ENCODE assay signal across 8 cellular contexts in genomic region chr1:114509596-114510234, GRCh38. TPM values are rescaled to one million over a fixed set of nuclear protein-coding genes. Genes with fewer than 3 reads are reported as not detected.
DNase-seq lines count a peak whose midpoint lies in the region; ATAC-seq and TF ChIP-seq lines count a peak whose summit lies in the region.

No MANE protein-coding gene starts in this region.

- TF ChIP-seq POLR2A in suprapubic skin (IDR thresholded peaks at IDR 0.05), result no peak

- H3K9me3 Mint-ChIP-seq in activated CD4-positive, alpha-beta T cell treated with anti-CD3 and anti-CD28 coated beads, Interleukin-2, amount 10 ng/mL, durations not matched to agents 24 days and 14 days, result no peaks in the 10 kb centered on the region
- no peaks in the 10 kb centered on the region for H3K9me3 Mint-ChIP-seq in activated CD8-positive, alpha-beta T cell treated with anti-CD3 and anti-CD28 coated beads for 36 hours

- intact Hi-C loops in activated CD4-positive, alpha-beta T cell treated with anti-CD3 and anti-CD28 coated beads, Interleukin-2, amount 10 ng/mL, durations not matched to agents 24 days and 14 days (cut with micrococcal nuclease), result loop anchor here (2.0 to 5.0 kb wide), 5 partner anchors 42 to 1553 kb away; partner anchors contain the start of genes DENND2C, NRAS and SLC16A1
- intact Hi-C loops in activated CD8-positive, alpha-beta T cell treated with anti-CD3 and anti-CD28 coated beads for 36 hours (cut with micrococcal nuclease), result no loop called here

- peaks cover 3% of the 10 kb centered on the region for H3K36me3 ChIP-seq in suprapubic skin

- peaks cover 2% of the 10 kb centered on the region for H3K27me3 Mint-ChIP-seq in activated CD4-positive, alpha-beta T cell treated with anti-CD3 and anti-CD28 coated beads, Interleukin-2, amount 10 ng/mL, durations not matched to agents 24 days and 14 days
- no peaks in the 10 kb centered on the region for H3K27me3 Mint-ChIP-seq in activated CD8-positive, alpha-beta T cell treated with anti-CD3 and anti-CD28 coated beads for 36 hours

- no peaks in the 10 kb centered on the region for H3K27me3 ChIP-seq in suprapubic skin

- TF ChIP-seq CTCF in activated CD8-positive, alpha-beta T cell treated with anti-CD3 and anti-CD28 coated beads for 36 hours (IDR thresholded peaks at IDR 0.05), result no peak
- TF ChIP-seq CTCF in suprapubic skin (IDR thresholded peaks at IDR 0.05), result no peak

- H3K27ac ChIP-seq in suprapubic skin, result no peak overlapping the region

- TF ChIP-seq EP300 in suprapubic skin (IDR thresholded peaks at IDR 0.05), result no peak

- DNase-seq in activated CD4-positive, alpha-beta T cell treated with anti-CD3 and anti-CD28 coated beads, Interleukin-2, amount 10 ng/mL, durations not matched to agents 24 days and 14 days, result peak; percentile 57
- DNase-seq in activated CD4-positive, alpha-beta T cell treated with anti-CD3 and anti-CD28 coated beads, Interleukin-2, amount 50 U/mL, for 48 hours, result no peak
- DNase-seq in activated CD8-positive, alpha-beta T cell treated with anti-CD3 and anti-CD28 coated beads for 36 hours, result no peak
- DNase-seq in iris pigment epithelial cell (ENCODE audit: low read depth) (peak; percentile 7), suprapubic skin (ENCODE audit: low spot score in 2 of 2) (no peak)

- H3K9me3 ChIP-seq in suprapubic skin, result no peaks in the 10 kb centered on the region

- H3K4me1 Mint-ChIP-seq in activated CD4-positive, alpha-beta T cell treated with anti-CD3 and anti-CD28 coated beads, Interleukin-2, amount 10 ng/mL, durations not matched to agents 24 days and 14 days, result peaks cover 53% of the 10 kb centered on the region
- H3K4me1 Mint-ChIP-seq in activated CD8-positive, alpha-beta T cell treated with anti-CD3 and anti-CD28 coated beads for 36 hours (ENCODE audit: low read depth), result peaks cover 50% of the 10 kb centered on the region

- CTCF ChIA-PET in activated CD8-positive, alpha-beta T cell treated with anti-CD3 and anti-CD28 coated beads for 36 hours (lab: Charles Lee), result interaction anchor here (1.5 to 2.0 kb wide), 2 partner anchors 163 to 571 kb away, joined by 3 to 6 read pairs; no protein-coding TSS in a partner anchor

- peaks cover 49% of the 10 kb centered on the region for H3K4me1 ChIP-seq in suprapubic skin

- POLR2A ChIA-PET in activated CD8-positive, alpha-beta T cell treated with anti-CD3 and anti-CD28 coated beads for 36 hours (lab: Charles Lee), result interaction anchor here (1.0 to 1.7 kb wide), 3 partner anchors 9 to 42 kb away, joined by 3 to 9 read pairs (median 3); no protein-coding TSS in a partner anchor

- ATAC-seq in activated CD8-positive, alpha-beta T cell treated with anti-CD3 and anti-CD28 coated beads for 36 hours, result no peak
- ATAC-seq in GM19463 (IDR thresholded peaks at IDR 0.05; ENCODE audit: unreplicated experiment), result no peak
- ATAC-seq in HG03432 (IDR thresholded peaks at IDR 0.05; ENCODE audit: unreplicated experiment), result no peak
- ATAC-seq in HG02571 (IDR thresholded peaks at IDR 0.05; ENCODE audit: unreplicated experiment), result no peak

- peaks cover 35% of the 10 kb centered on the region for H3K36me3 Mint-ChIP-seq in activated CD4-positive, alpha-beta T cell treated with anti-CD3 and anti-CD28 coated beads, Interleukin-2, amount 10 ng/mL, durations not matched to agents 24 days and 14 days (ENCODE audit: low read depth)
- H3K36me3 Mint-ChIP-seq in activated CD8-positive, alpha-beta T cell treated with anti-CD3 and anti-CD28 coated beads for 36 hours (ENCODE audit: low read depth), result peaks cover 34% of the 10 kb centered on the region

- peak overlapping the region; percentile 94 for H3K4me3 Mint-ChIP-seq in activated CD4-positive, alpha-beta T cell treated with anti-CD3 and anti-CD28 coated beads, Interleukin-2, amount 10 ng/mL, durations not matched to agents 24 days and 14 days
- H3K4me3 Mint-ChIP-seq in activated CD8-positive, alpha-beta T cell treated with anti-CD3 and anti-CD28 coated beads for 36 hours, result peak overlapping the region; percentile 82

- peak overlapping the region; percentile 99 for H3K4me3 ChIP-seq in suprapubic skin

- peak overlapping the region; percentile 78 for H3K27ac Mint-ChIP-seq in activated CD4-positive, alpha-beta T cell treated with anti-CD3 and anti-CD28 coated beads, Interleukin-2, amount 10 ng/mL, durations not matched to agents 24 days and 14 days
- H3K27ac Mint-ChIP-seq in activated CD8-positive, alpha-beta T cell treated with anti-CD3 and anti-CD28 coated beads for 36 hours, result peak overlapping the region; percentile 55

- WGBS in suprapubic skin, result 2% methylated on average over 8 of the region's 8 CpGs

RNA-seq across cellular contexts. Expression of gene TRIM33, which starts 1.3 kb away (rescaled TPM):
- total RNA-seq in activated CD4-positive, alpha-beta T cell treated with anti-CD3 and anti-CD28 coated beads, Interleukin-2, amount 10 ng/mL, durations not matched to agents 24 days and 14 days, result 37.7 and 39.7 TPM in 2 replicates
- total RNA-seq in activated CD8-positive, alpha-beta T cell treated with anti-CD3 and anti-CD28 coated beads for 36 hours, result 10 to 100 TPM; 34.2 to 35.6 TPM
- 100 to 1,000 TPM in 1 of 4 donors, 10 to 100 TPM in 3; 35.0 to 100 (median 47.7) TPM for total RNA-seq in suprapubic skin

Comparison
In these comparisons a context has a peak if more than half of its experiments do, and no peak if none do; other contexts are left out.
1. DNase-seq: peak in activated CD4-positive, alpha-beta T cell treated with anti-CD3 and anti-CD28 coated beads, Interleukin-2, amount 10 ng/mL, durations not matched to agents 24 days and 14 days (single experiment) and iris pigment epithelial cell (single experiment); none in activated CD4-positive, alpha-beta T cell treated with anti-CD3 and anti-CD28 coated beads, Interleukin-2, amount 50 U/mL, for 48 hours (0 of 2), activated CD8-positive, alpha-beta T cell treated with anti-CD3 and anti-CD28 coated beads for 36 hours (single experiment) and suprapubic skin (0 of 2).